ENCODE assay signal across 28 cellular contexts in genomic region chr3:128241741-128242140, GRCh38.
"Had no signal": no experiment of that assay in that cellular context is flagged by ENCODE, and none has a peak within 500 bp of the region (broad histone marks: within the 10 kb centered on the region; RNA-seq: fewer than 3 reads in every experiment).

No MANE protein-coding gene starts in this region.

- H3K9me3 ChIP-seq: ovary, psoas muscle, right lobe of liver, sigmoid colon, stomach, suprapubic skin, testis, tibial artery, transverse colon, upper lobe of right lung, uterus had no signal

- DNase-seq: natural killer cell; occipital lobe; ovary; psoas muscle; right cardiac atrium; right lobe of liver; sigmoid colon; small intestine; stimulated activated CD4-positive, alpha-beta T cell treated with anti-CD3 and anti-CD28 coated beads, Interleukin-15, amount 100 ng/mL, for 24 hours; stimulated activated CD4-positive, alpha-beta T cell treated with anti-CD3 and anti-CD28 coated beads, Interleukin-2, amount 100 ng/mL, for 24 hours; stimulated activated CD4-positive, alpha-beta T cell treated with anti-CD3 and anti-CD28 coated beads, Interleukin-2, amount 100 ng/mL, for 48 hours; stimulated activated CD4-positive, alpha-beta T cell treated with anti-CD3 and anti-CD28 coated beads, Interleukin-4, amount 100 ng/mL, for 24 hours; stimulated activated naive B cell treated with anti-CD40 and anti-IgM and Interleukin-4, amounts not matched to agents 10 μg/mL and 1 μg/mL and 100 μg/mL, for 72 hours; stimulated activated naive CD4-positive, alpha-beta T cell treated with Interleukin-2 at 50 U/mL for 16 hours; stomach; testis; tibial artery; transverse colon; upper lobe of right lung; uterus had no signal

- H3K27ac Mint-ChIP-seq: neural progenitor cell; progenitor cell of endocrine pancreas; stimulated activated effector memory CD8-positive, alpha-beta T cell treated with anti-CD3 and anti-CD28 coated beads, Interleukin-12 subunit alpha, Interleukin-12 subunit beta, amount 100 ng/mL, for 72 hours; stimulated activated naive B cell treated with anti-CD40 and anti-IgM and Interleukin-4, amounts not matched to agents 10 μg/mL and 1 μg/mL and 100 μg/mL, for 72 hours; stimulated activated naive CD8-positive, alpha-beta T cell treated with anti-CD3 and anti-CD28 coated beads, Interleukin-15, Interleukin-2, amounts not matched to agents 100 ng/mL and 50 ng/mL, for 24 hours; type B pancreatic cell had no signal

- H3K27ac ChIP-seq: neural progenitor cell, ovary, parathyroid adenoma, psoas muscle, right lobe of liver, sigmoid colon, stomach, suprapubic skin, testis, tibial artery, transverse colon, upper lobe of right lung, uterus had no signal

- H3K4me3 Mint-ChIP-seq: natural killer cell; nephron; neural progenitor cell; stimulated activated effector memory CD8-positive, alpha-beta T cell treated with anti-CD3 and anti-CD28 coated beads, Interleukin-12 subunit alpha, Interleukin-12 subunit beta, amount 100 ng/mL, for 72 hours; stimulated activated naive B cell treated with anti-CD40 and anti-IgM and Interleukin-4, amounts not matched to agents 10 μg/mL and 1 μg/mL and 100 μg/mL, for 72 hours; stimulated activated naive CD8-positive, alpha-beta T cell treated with anti-CD3 and anti-CD28 coated beads, Interleukin-15, Interleukin-2, amounts not matched to agents 100 ng/mL and 50 ng/mL, for 24 hours; type B pancreatic cell had no signal

- H3K27me3 ChIP-seq: neural progenitor cell, ovary, right lobe of liver, sigmoid colon, stomach, suprapubic skin, testis, tibial artery, transverse colon, upper lobe of right lung, uterus had no signal

- H3K27me3 Mint-ChIP-seq: progenitor cell of endocrine pancreas; stimulated activated naive B cell treated with anti-CD40 and anti-IgM and Interleukin-4, amounts not matched to agents 10 μg/mL and 1 μg/mL and 100 μg/mL, for 72 hours; stimulated activated naive CD8-positive, alpha-beta T cell treated with anti-CD3 and anti-CD28 coated beads, Interleukin-15, Interleukin-2, amounts not matched to agents 100 ng/mL and 50 ng/mL, for 24 hours; type B pancreatic cell had no signal

- H3K9me3 Mint-ChIP-seq: natural killer cell; nephron; neural progenitor cell; stimulated activated effector memory CD8-positive, alpha-beta T cell treated with anti-CD3 and anti-CD28 coated beads, Interleukin-12 subunit alpha, Interleukin-12 subunit beta, amount 100 ng/mL, for 72 hours; stimulated activated naive B cell treated with anti-CD40 and anti-IgM and Interleukin-4, amounts not matched to agents 10 μg/mL and 1 μg/mL and 100 μg/mL, for 72 hours; stimulated activated naive CD8-positive, alpha-beta T cell treated with anti-CD3 and anti-CD28 coated beads, Interleukin-15, Interleukin-2, amounts not matched to agents 100 ng/mL and 50 ng/mL, for 24 hours; type B pancreatic cell had no signal

- ATAC-seq: natural killer cell; psoas muscle; right cardiac atrium; right lobe of liver; stimulated activated effector memory CD8-positive, alpha-beta T cell treated with anti-CD3 and anti-CD28 coated beads, Interleukin-12 subunit alpha, Interleukin-12 subunit beta, amount 100 ng/mL, for 72 hours; stimulated activated naive B cell treated with anti-CD40 and anti-IgM and Interleukin-4, amounts not matched to agents 10 μg/mL and 1 μg/mL and 100 μg/mL, for 72 hours; upper lobe of right lung had no signal

- H3K36me3 Mint-ChIP-seq: neural progenitor cell had no signal
